In genomic region chr11:78933361-78933760, GRCh38 we compare ENCODE assay signal across 26 cellular contexts.
"Had no signal": no experiment of that assay in that cellular context is flagged by ENCODE, and none has a peak within 500 bp of the region (broad histone marks: within the 10 kb centered on the region; RNA-seq: fewer than 3 reads in every experiment).

No MANE protein-coding gene starts in this region.

- H3K4me1 Mint-ChIP-seq: immature natural killer cell; stimulated activated naive B cell treated with anti-CD40 and anti-IgM and Interleukin-4, amounts not matched to agents 10 μg/mL and 1 μg/mL and 100 μg/mL, for 72 hours had no signal

- H3K27ac ChIP-seq: colonic mucosa, epithelial cell of prostate, esophagus muscularis mucosa, foreskin keratinocyte, gastroesophageal sphincter, heart right ventricle, neutrophil, pancreas, right lobe of liver, suprapubic skin, transverse colon, vagina had no signal

- H3K9me3 ChIP-seq: colonic mucosa, esophagus muscularis mucosa, gastroesophageal sphincter, heart right ventricle, neutrophil, pancreas, right lobe of liver, suprapubic skin, transverse colon, vagina had no signal

- H3K4me3 Mint-ChIP-seq: dendritic cell treated with granulocyte-macrophage colony-stimulating factor and Interleukin-4, amounts not matched to agents 40 ng/mL and 50 ng/mL, for 4 days; endodermal cell; immature natural killer cell; naive thymus-derived CD8-positive, alpha-beta T cell; stimulated activated naive B cell treated with anti-CD40 and anti-IgM and Interleukin-4, amounts not matched to agents 10 μg/mL and 1 μg/mL and 100 μg/mL, for 72 hours; stimulated activated naive CD8-positive, alpha-beta T cell treated with anti-CD3 and anti-CD28 coated beads, Interleukin-15, Interleukin-2, amounts not matched to agents 100 ng/mL and 50 ng/mL, for 24 hours had no signal

- H3K36me3 ChIP-seq: colonic mucosa, esophagus muscularis mucosa, gastroesophageal sphincter, heart right ventricle, neutrophil, pancreas, right lobe of liver, suprapubic skin, transverse colon, vagina had no signal

- H3K27ac Mint-ChIP-seq: dendritic cell treated with granulocyte-macrophage colony-stimulating factor and Interleukin-4, amounts not matched to agents 40 ng/mL and 50 ng/mL, for 4 days; endodermal cell; immature natural killer cell; naive thymus-derived CD8-positive, alpha-beta T cell; stimulated activated naive B cell treated with anti-CD40 and anti-IgM and Interleukin-4, amounts not matched to agents 10 μg/mL and 1 μg/mL and 100 μg/mL, for 72 hours; stimulated activated naive CD8-positive, alpha-beta T cell treated with anti-CD3 and anti-CD28 coated beads, Interleukin-15, Interleukin-2, amounts not matched to agents 100 ng/mL and 50 ng/mL, for 24 hours had no signal

- H3K4me3 ChIP-seq: colonic mucosa, esophagus muscularis mucosa, gastroesophageal sphincter, heart right ventricle, pancreas, right lobe of liver, suprapubic skin, transverse colon, vagina had no signal

- ATAC-seq: foreskin keratinocyte; gastroesophageal sphincter; heart right ventricle; left lobe of liver; naive thymus-derived CD8-positive, alpha-beta T cell; pancreas; right lobe of liver; stimulated activated naive B cell treated with anti-CD40 and anti-IgM and Interleukin-4, amounts not matched to agents 10 μg/mL and 1 μg/mL and 100 μg/mL, for 72 hours had no signal

- H3K9me3 Mint-ChIP-seq: dendritic cell treated with granulocyte-macrophage colony-stimulating factor and Interleukin-4, amounts not matched to agents 40 ng/mL and 50 ng/mL, for 4 days; naive thymus-derived CD8-positive, alpha-beta T cell; stimulated activated naive B cell treated with anti-CD40 and anti-IgM and Interleukin-4, amounts not matched to agents 10 μg/mL and 1 μg/mL and 100 μg/mL, for 72 hours; stimulated activated naive CD8-positive, alpha-beta T cell treated with anti-CD3 and anti-CD28 coated beads, Interleukin-15, Interleukin-2, amounts not matched to agents 100 ng/mL and 50 ng/mL, for 24 hours had no signal

- H3K27me3 ChIP-seq: colonic mucosa, esophagus muscularis mucosa, foreskin keratinocyte, gastroesophageal sphincter, pancreas, right lobe of liver, transverse colon, vagina had no signal

- DNase-seq: colonic mucosa; effector CD8-positive, alpha-beta T cell; endodermal cell; foreskin keratinocyte; glutamatergic neuron; heart right ventricle; hypothalamus; immature natural killer cell; mesendoderm; naive thymus-derived CD8-positive, alpha-beta T cell; pancreas; right lobe of liver; small intestine; stimulated activated CD4-positive, alpha-beta T cell treated with anti-CD3 and anti-CD28 coated beads, Interleukin-15, amount 100 ng/mL, for 24 hours; stimulated activated CD4-positive, alpha-beta T cell treated with anti-CD3 and anti-CD28 coated beads, Interleukin-2, amount 100 ng/mL, for 48 hours; stimulated activated naive B cell treated with anti-CD40 and anti-IgM and Interleukin-4, amounts not matched to agents 10 μg/mL and 1 μg/mL and 100 μg/mL, for 72 hours; transverse colon had no signal

- H3K4me1 ChIP-seq: colonic mucosa, foreskin keratinocyte, pancreas, right lobe of liver, suprapubic skin, transverse colon, vagina had no signal
